In genomic region chr1:66327582-66327981, GRCh38 we compare ENCODE assay signal across 20 cellular contexts.
DNase-seq lines count a peak whose midpoint lies in the region; ATAC-seq, FAIRE-seq and TF ChIP-seq lines count a peak whose summit lies in the region.
"Had no signal": no experiment of that assay in that cellular context is flagged by ENCODE, and none has a peak within 500 bp of the region (broad histone marks: within the 10 kb centered on the region; RNA-seq: fewer than 3 reads in every experiment).

No MANE protein-coding gene starts in this region.

- no peaks in the 10 kb centered on the region for H3K9me3 ChIP-seq in T-helper 17 cell (ENCODE audit: control insufficient read depth, low read length, poor library complexity, severe bottlenecking)
- H3K9me3 ChIP-seq: adrenal gland had no signal

- H3K4me3 ChIP-seq in mesendoderm (ENCODE audit: low read length), result no peak overlapping the region
- H3K4me3 ChIP-seq: adrenal gland had no signal

- H3K4me1 Mint-ChIP-seq in T-helper 17 cell (peaks cover 39% of the 10 kb centered on the region), WTC11 (peaks cover 27% of the 10 kb centered on the region)

- TF ChIP-seq POLR2A in GM12891 (IDR thresholded peaks at IDR 0.05; ENCODE audit: low read depth, low read length), result no peak

- no peaks in the 10 kb centered on the region for H3K4me1 ChIP-seq in mesendoderm (ENCODE audit: control insufficient read depth, low read depth, low read length)

- H3K27ac Mint-ChIP-seq in T-helper 17 cell (peak overlapping the region; percentile 70), WTC11 (no peak overlapping the region)
- H3K27ac Mint-ChIP-seq: activated T-helper 2 cell treated with anti-CD3 and anti-CD28 coated beads, Interferon-gamma antibody, Interleukin-2, Interleukin-4, amounts not matched to agents 10 μg/mL and 5 μg/mL and 100 μg/mL, durations not matched to agents 14 hours and 24 hours and 36 hours had no signal

- CTCF ChIA-PET in WTC11 (lab: Charles Lee), result no interaction called here

- no peak overlapping the region for H4K5ac ChIP-seq in mesendoderm (ENCODE audit: low read length)

- H3K4me3 Mint-ChIP-seq in T-helper 17 cell (no peak overlapping the region), WTC11 (no peak overlapping the region)
- H3K4me3 Mint-ChIP-seq: T-cell had no signal

- H3K23ac ChIP-seq in mesendoderm (ENCODE audit: low read length), result no peak overlapping the region

- no peak overlapping the region for H2BK15ac ChIP-seq in mesendoderm (replicated peaks; ENCODE audit: low read depth)

- H2BK120ac ChIP-seq in mesendoderm (ENCODE audit: low read depth, low read length), result no peak overlapping the region

- no peaks in the 10 kb centered on the region for H3K79me1 ChIP-seq in mesendoderm (ENCODE audit: low read length)

- no peaks in the 10 kb centered on the region for H3K27me3 Mint-ChIP-seq in T-helper 17 cell
- no peaks in the 10 kb centered on the region; the same call in 1 of the 2 replicates for H3K27me3 Mint-ChIP-seq in WTC11 (ENCODE audit: low read depth)
- H3K27me3 Mint-ChIP-seq: T-cell had no signal

- H3K27ac ChIP-seq in mesendoderm (ENCODE audit: low read depth, low read length), result no peak overlapping the region
- H3K27ac ChIP-seq: adrenal gland, WERI-Rb-1 had no signal

- TF ChIP-seq CTCF in WTC11 (IDR thresholded peaks at IDR 0.05), result no peak

- no peak overlapping the region for H2AK5ac ChIP-seq in mesendoderm (ENCODE audit: low read length)

- H3K36me3 ChIP-seq in mesendoderm (ENCODE audit: control insufficient read depth, insufficient read depth, low read length), result no peaks in the 10 kb centered on the region
- H3K36me3 ChIP-seq: adrenal gland, WERI-Rb-1 had no signal

- peak; percentile 60 for FAIRE-seq in GM12891 (lab: Jason Lieb, UNC)
- FAIRE-seq: urothelium cell line had no signal

- H3K4me2 ChIP-seq in mesendoderm (ENCODE audit: low read length), result no peak overlapping the region

- DNase-seq in GM12891 (ENCODE audit: insufficient read length, low spot score) (no peak), Kasumi-1 (lab: John Stamatoyannopoulos, UW) (peak; percentile 37 to 68), T-helper 17 cell (no peak), WTC11 (ENCODE audit: low spot score) (no peak), GOT3 (lab: John Stamatoyannopoulos, UW) (no peak), mesendoderm (no peak)
- DNase-seq: adrenal gland; glutamatergic neuron; IMR-90; NCI-H1105 treated with DMSO at 0.1 percent for 48 hours; NCI-H2171; stimulated activated CD4-positive, alpha-beta T cell treated with anti-CD3 and anti-CD28 coated beads, Interleukin-1b, Interleukin-23, amount 100 ng/mL, for 48 hours; T-cell; WERI-Rb-1 had no signal

- ATAC-seq in GM21576 (IDR thresholded peaks at IDR 0.05; ENCODE audit: unreplicated experiment), result peak; percentile 40
- no peak for ATAC-seq in T-helper 17 cell
- no peak for ATAC-seq in GM18870 (IDR thresholded peaks at IDR 0.05; ENCODE audit: unreplicated experiment)
- no peak for ATAC-seq in WTC11
- ATAC-seq: esophagus mucosa, sciatic nerve, T-cell had no signal

- H2BK5ac ChIP-seq in mesendoderm (ENCODE audit: low read length), result no peak overlapping the region

- H3K18ac ChIP-seq in mesendoderm (ENCODE audit: low read length), result no peak overlapping the region

- H4K8ac ChIP-seq in mesendoderm (ENCODE audit: low read depth, low read length), result no peak overlapping the region

- POLR2A ChIA-PET in WTC11 (lab: Charles Lee), result no interaction called here

- H3K56ac ChIP-seq in mesendoderm (ENCODE audit: low read length), result no peak overlapping the region

- no peaks in the 10 kb centered on the region for H3K9me3 Mint-ChIP-seq in WTC11
- H3K9me3 Mint-ChIP-seq: activated T-helper 2 cell treated with anti-CD3 and anti-CD28 coated beads, Interferon-gamma antibody, Interleukin-2, Interleukin-4, amounts not matched to agents 10 μg/mL and 5 μg/mL and 100 μg/mL, durations not matched to agents 14 hours and 24 hours and 36 hours; T-cell had no signal

- no CpG with 5 or more reads among the region's 2 CpGs for WGBS in mesendoderm (ENCODE audit: extremely low coverage, insufficient coverage, low lambda C conversion rate)

- H3K9ac ChIP-seq in mesendoderm (ENCODE audit: low read length), result no peak overlapping the region

- H3K36me3 Mint-ChIP-seq in T-helper 17 cell (ENCODE audit: low read depth), result no peaks in the 10 kb centered on the region
- H3K36me3 Mint-ChIP-seq in WTC11, result no peaks in the 10 kb centered on the region
- H3K36me3 Mint-ChIP-seq: T-cell had no signal

- no peaks in the 10 kb centered on the region for H3K27me3 ChIP-seq in mesendoderm (ENCODE audit: insufficient read depth, low read length, poor library complexity)
- H3K27me3 ChIP-seq: adrenal gland had no signal

- H3K4ac ChIP-seq in mesendoderm (ENCODE audit: low read depth, low read length), result no peak overlapping the region

- H3K79me2 ChIP-seq in mesendoderm (ENCODE audit: control insufficient read depth, insufficient read depth, low read length), result no peaks in the 10 kb centered on the region

TF ChIP-seq in GM12891, 5 proteins besides CTCF, POLR2A, EP300 and RAD21:
- TF ChIP-seq PAX5 (IDR thresholded peaks at IDR 0.05; ENCODE audit: insufficient read depth, low read length, severe bottlenecking) (no peak), SPI1 (IDR thresholded peaks at IDR 0.05; ENCODE audit: low read depth, low read length) (peak; percentile 98)

TF ChIP-seq in WTC11, 78 proteins besides CTCF, POLR2A, EP300 and RAD21:
- TF ChIP-seq FOXP1 (CRISPR knock-in tag; IDR thresholded peaks at IDR 0.05; ENCODE audit: borderline replicate concordance) (no peak), USF1 (CRISPR knock-in tag; IDR thresholded peaks at IDR 0.05) (no peak), CDX4 (CRISPR knock-in tag; IDR thresholded peaks at IDR 0.05; ENCODE audit: borderline replicate concordance) (no peak), PRRX2 (CRISPR knock-in tag; IDR thresholded peaks at IDR 0.05) (no peak), FOXJ3 (CRISPR knock-in tag; IDR thresholded peaks at IDR 0.05; ENCODE audit: borderline replicate concordance) (no peak), RORB (CRISPR knock-in tag; IDR thresholded peaks at IDR 0.05) (no peak), GTF2I (CRISPR knock-in tag; conservative IDR thresholded peaks at IDR 0.05) (no peak), ZNF121 (CRISPR knock-in tag; IDR thresholded peaks at IDR 0.05) (no peak), KAT7 (CRISPR knock-in tag; IDR thresholded peaks at IDR 0.05; ENCODE audit: borderline replicate concordance) (no peak), TCF7 (CRISPR knock-in tag; IDR thresholded peaks at IDR 0.05; ENCODE audit: low read depth) (no peak), ZNF317 (CRISPR knock-in tag; IDR thresholded peaks at IDR 0.05; ENCODE audit: borderline replicate concordance, low read depth) (no peak), HMGA2 (CRISPR knock-in tag; IDR thresholded peaks at IDR 0.05) (no peak), ZNF396 (CRISPR knock-in tag; IDR thresholded peaks at IDR 0.05; ENCODE audit: borderline replicate concordance) (no peak), SMAD4 (CRISPR knock-in tag; IDR thresholded peaks at IDR 0.05) (no peak), EMX1 (CRISPR knock-in tag; IDR thresholded peaks at IDR 0.05) (no peak), RELA (CRISPR knock-in tag; IDR thresholded peaks at IDR 0.05; ENCODE audit: borderline replicate concordance) (no peak), ZNF281 (CRISPR knock-in tag; IDR thresholded peaks at IDR 0.05) (no peak), TEAD1 (CRISPR knock-in tag; IDR thresholded peaks at IDR 0.05) (no peak)

Comparison
In these comparisons a context has a peak if more than half of its experiments do, and no peak if none do; other contexts are left out.
1. DNase-seq: peak in Kasumi-1 (2 of 2); none in GM12891 (single experiment), T-helper 17 cell (0 of 3), WTC11 (single experiment), GOT3 (single experiment) and mesendoderm (single experiment).